1 cellular context compared by ENCODE assay signal in the genomic region with DNA sequence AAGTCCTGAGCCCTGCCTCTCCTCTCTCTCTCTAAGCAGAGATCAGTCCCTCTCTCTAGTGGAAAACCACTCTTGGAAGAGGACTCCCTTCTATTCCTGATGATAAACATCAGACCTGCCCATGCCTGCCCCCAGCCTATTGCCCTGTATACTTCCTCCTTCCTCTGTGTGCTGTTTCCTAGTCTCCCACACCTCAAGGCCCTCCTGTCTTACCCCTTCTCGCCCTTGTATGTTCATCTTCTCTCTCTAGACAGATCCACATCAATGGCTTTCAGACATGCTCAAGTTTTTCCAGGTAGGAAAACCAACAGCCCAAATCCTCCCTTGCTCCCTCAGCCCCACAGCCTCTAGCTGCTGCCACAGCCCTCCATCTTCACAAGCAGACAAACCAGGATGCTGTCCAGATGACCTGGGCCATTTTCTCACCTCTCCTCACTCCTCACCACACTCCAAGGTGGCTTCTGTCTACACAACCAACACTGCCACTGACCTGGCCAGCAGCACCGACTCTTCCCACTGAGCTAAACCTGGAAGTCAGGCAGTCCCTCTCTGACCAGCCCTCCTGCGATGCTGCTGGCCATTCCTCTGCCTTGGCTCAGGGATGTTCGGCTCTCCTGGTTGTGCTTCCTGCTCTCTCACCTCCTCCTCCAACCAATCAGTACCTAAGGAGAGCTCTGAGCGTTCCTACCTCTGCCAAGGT.
TF ChIP-seq lines count a peak whose summit lies in the region.

No MANE protein-coding gene starts in this region.

TF ChIP-seq in liver, 16 proteins besides CTCF, POLR2A, EP300 and RAD21 (continued from another document):
- TF ChIP-seq, protein P1, sequence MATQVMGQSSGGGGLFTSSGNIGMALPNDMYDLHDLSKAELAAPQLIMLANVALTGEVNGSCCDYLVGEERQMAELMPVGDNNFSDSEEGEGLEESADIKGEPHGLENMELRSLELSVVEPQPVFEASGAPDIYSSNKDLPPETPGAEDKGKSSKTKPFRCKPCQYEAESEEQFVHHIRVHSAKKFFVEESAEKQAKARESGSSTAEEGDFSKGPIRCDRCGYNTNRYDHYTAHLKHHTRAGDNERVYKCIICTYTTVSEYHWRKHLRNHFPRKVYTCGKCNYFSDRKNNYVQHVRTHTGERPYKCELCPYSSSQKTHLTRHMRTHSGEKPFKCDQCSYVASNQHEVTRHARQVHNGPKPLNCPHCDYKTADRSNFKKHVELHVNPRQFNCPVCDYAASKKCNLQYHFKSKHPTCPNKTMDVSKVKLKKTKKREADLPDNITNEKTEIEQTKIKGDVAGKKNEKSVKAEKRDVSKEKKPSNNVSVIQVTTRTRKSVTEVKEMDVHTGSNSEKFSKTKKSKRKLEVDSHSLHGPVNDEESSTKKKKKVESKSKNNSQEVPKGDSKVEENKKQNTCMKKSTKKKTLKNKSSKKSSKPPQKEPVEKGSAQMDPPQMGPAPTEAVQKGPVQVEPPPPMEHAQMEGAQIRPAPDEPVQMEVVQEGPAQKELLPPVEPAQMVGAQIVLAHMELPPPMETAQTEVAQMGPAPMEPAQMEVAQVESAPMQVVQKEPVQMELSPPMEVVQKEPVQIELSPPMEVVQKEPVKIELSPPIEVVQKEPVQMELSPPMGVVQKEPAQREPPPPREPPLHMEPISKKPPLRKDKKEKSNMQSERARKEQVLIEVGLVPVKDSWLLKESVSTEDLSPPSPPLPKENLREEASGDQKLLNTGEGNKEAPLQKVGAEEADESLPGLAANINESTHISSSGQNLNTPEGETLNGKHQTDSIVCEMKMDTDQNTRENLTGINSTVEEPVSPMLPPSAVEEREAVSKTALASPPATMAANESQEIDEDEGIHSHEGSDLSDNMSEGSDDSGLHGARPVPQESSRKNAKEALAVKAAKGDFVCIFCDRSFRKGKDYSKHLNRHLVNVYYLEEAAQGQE (IDR thresholded peaks at IDR 0.05) = no peak
- TF ChIP-seq EGR1 (IDR thresholded peaks at IDR 0.05; ENCODE audit: low read depth in 2 of 2) (no peak), FOXA1 (IDR thresholded peaks at IDR 0.05) (no peak)
